ENCODE assay signal across 15 cellular contexts in the genomic region with DNA sequence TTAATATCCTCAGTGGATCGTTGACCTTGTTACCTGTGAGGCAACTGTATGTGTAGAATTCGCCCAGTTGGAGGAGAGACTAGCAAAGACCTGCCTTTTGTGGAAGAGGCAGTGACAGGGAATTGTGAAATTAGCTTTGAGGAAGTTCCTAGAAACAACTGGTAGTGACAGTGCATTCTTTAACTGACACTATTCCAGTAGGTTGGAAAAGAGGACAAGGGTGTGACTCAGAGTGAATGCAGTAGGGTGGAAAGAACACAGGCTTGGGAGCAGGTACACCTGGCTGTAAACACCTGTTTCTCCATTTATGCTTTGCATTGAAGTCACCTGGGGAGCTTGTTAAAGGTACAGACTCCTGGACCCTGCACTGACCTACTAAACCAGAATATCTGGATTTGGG.
A peak's percentile ranks its signal among the peaks of the same experiment; 100 is the strongest.
DNase-seq lines count a peak whose midpoint lies in the region; ATAC-seq, FAIRE-seq and TF ChIP-seq lines count a peak whose summit lies in the region.
"Had no signal": no experiment of that assay in that cellular context is flagged by ENCODE, and none has a peak within 500 bp of the region (broad histone marks: within the 10 kb centered on the region; RNA-seq: fewer than 3 reads in every experiment).

No MANE protein-coding gene starts in this region.

- H3K27ac Mint-ChIP-seq in activated CD8-positive, alpha-beta T cell treated with anti-CD3 and anti-CD28 coated beads for 36 hours = no peak overlapping the region
- H3K27ac Mint-ChIP-seq: natural killer cell treated with Interleukin-12 subunit alpha and Interleukin-12 subunit beta and Interleukin-15 and Interleukin-18, amount 100 ng/mL, for 72 hours; stimulated activated naive CD8-positive, alpha-beta T cell treated with anti-CD3 and anti-CD28 coated beads, Interleukin-15, Interleukin-2, amounts not matched to agents 100 ng/mL and 50 ng/mL, for 24 hours had no signal

- POLR2A ChIA-PET in activated CD8-positive, alpha-beta T cell treated with anti-CD3 and anti-CD28 coated beads for 36 hours (lab: Charles Lee) = no interaction called here

- no peak for TF ChIP-seq CTCF in lower lobe of right lung (IDR thresholded peaks at IDR 0.05)
- no peak for TF ChIP-seq CTCF in activated CD8-positive, alpha-beta T cell treated with anti-CD3 and anti-CD28 coated beads for 36 hours (IDR thresholded peaks at IDR 0.05)
- TF ChIP-seq CTCF in tibial nerve (IDR thresholded peaks at IDR 0.05) = no peak

- DNase-seq in ELF-1 (ENCODE audit: low read depth, low spot score) = peak; percentile 7
- DNase-seq in NCI-H1417 (lab: John Stamatoyannopoulos, UW) = peak in 2 of 3 experiments; percentile 64 to 78
- DNase-seq in SW480 (ENCODE audit: low spot score) = peak; percentile 14
- no peak for DNase-seq in lower lobe of right lung
- DNase-seq in activated CD8-positive, alpha-beta T cell treated with anti-CD3 and anti-CD28 coated beads for 36 hours = no peak
- DNase-seq in tibial nerve (ENCODE audit: low spot score in 2 of 2) = no peak
- no peak for DNase-seq in GM19239 (ENCODE audit: insufficient read length, low spot score)
- DNase-seq: activated CD8-positive, alpha-beta memory T cell treated with anti-CD3 and anti-CD28 coated beads for 24 hours; activated naive CD4-positive, alpha-beta T cell treated with Interleukin-2 at 50 U/mL for 16 hours; GOT3 had no signal

- FAIRE-seq in GM19239 (lab: Jason Lieb, UNC) = no peak
- FAIRE-seq: endometrium, TTC549 had no signal

- peaks cover 17% of the 10 kb centered on the region for H3K27me3 ChIP-seq in lower lobe of right lung (ENCODE audit: low read depth)
- H3K27me3 ChIP-seq in tibial nerve = peaks cover 0 to 43% of the 10 kb centered on the region in 2 donors

- H3K36me3 ChIP-seq in lower lobe of right lung (no peaks in the 10 kb centered on the region), tibial nerve (no peaks in the 10 kb centered on the region)

- CTCF ChIA-PET in activated CD8-positive, alpha-beta T cell treated with anti-CD3 and anti-CD28 coated beads for 36 hours (lab: Charles Lee) = no interaction called here

- no peak for TF ChIP-seq POLR2A in tibial nerve (IDR thresholded peaks at IDR 0.05)

- no peaks in the 10 kb centered on the region for H3K36me3 Mint-ChIP-seq in activated CD8-positive, alpha-beta T cell treated with anti-CD3 and anti-CD28 coated beads for 36 hours (ENCODE audit: low read depth)
- H3K36me3 Mint-ChIP-seq: natural killer cell treated with Interleukin-12 subunit alpha and Interleukin-12 subunit beta and Interleukin-15 and Interleukin-18, amount 100 ng/mL, for 72 hours had no signal

- ATAC-seq in lower lobe of right lung (peak; percentile 31 to 38), HG03342 (IDR thresholded peaks at IDR 0.05; ENCODE audit: unreplicated experiment) (no peak)
- ATAC-seq in activated CD8-positive, alpha-beta T cell treated with anti-CD3 and anti-CD28 coated beads for 36 hours = no peak
- ATAC-seq: natural killer cell treated with Interleukin-12 subunit alpha and Interleukin-12 subunit beta and Interleukin-15 and Interleukin-18, amount 100 ng/mL, for 72 hours had no signal

- H3K4me1 ChIP-seq in lower lobe of right lung (peaks cover 28% of the 10 kb centered on the region), tibial nerve (peaks cover 0 to 27% (median 7%) of the 10 kb centered on the region in 4 donors)

- peaks cover 47% of the 10 kb centered on the region for H3K27me3 Mint-ChIP-seq in activated CD8-positive, alpha-beta T cell treated with anti-CD3 and anti-CD28 coated beads for 36 hours

- H3K4me3 ChIP-seq in lower lobe of right lung (no peak overlapping the region), tibial nerve (no peak overlapping the region)

- intact Hi-C loops in lower lobe of right lung (cut with DNase I) = no loop called here
- intact Hi-C loops in activated CD8-positive, alpha-beta T cell treated with anti-CD3 and anti-CD28 coated beads for 36 hours (cut with micrococcal nuclease) = no loop called here

- H3K27ac ChIP-seq in lower lobe of right lung (no peak overlapping the region), tibial nerve (no peak overlapping the region)

- no peak for TF ChIP-seq EP300 in tibial nerve (IDR thresholded peaks at IDR 0.05)

- 69 to 78% methylated on average over 2 of the region's 2 CpGs for WGBS in tibial nerve, 2 donors

- no peaks in the 10 kb centered on the region for H3K9me3 Mint-ChIP-seq in activated CD8-positive, alpha-beta T cell treated with anti-CD3 and anti-CD28 coated beads for 36 hours
- H3K9me3 Mint-ChIP-seq: natural killer cell treated with Interleukin-12 subunit alpha and Interleukin-12 subunit beta and Interleukin-15 and Interleukin-18, amount 100 ng/mL, for 72 hours; stimulated activated naive CD8-positive, alpha-beta T cell treated with anti-CD3 and anti-CD28 coated beads, Interleukin-15, Interleukin-2, amounts not matched to agents 100 ng/mL and 50 ng/mL, for 24 hours had no signal

- H3K4me1 Mint-ChIP-seq in activated CD8-positive, alpha-beta T cell treated with anti-CD3 and anti-CD28 coated beads for 36 hours (ENCODE audit: low read depth) = peaks cover 3% of the 10 kb centered on the region

- H3K9me3 ChIP-seq in lower lobe of right lung (no peaks in the 10 kb centered on the region), tibial nerve (no peaks in the 10 kb centered on the region)

- no peak overlapping the region for H3K4me3 Mint-ChIP-seq in activated CD8-positive, alpha-beta T cell treated with anti-CD3 and anti-CD28 coated beads for 36 hours

Comparison
In these comparisons a context has a peak if more than half of its experiments do, and no peak if none do; other contexts are left out.
1. DNase-seq: peak in ELF-1 (single experiment), NCI-H1417 (2 of 3) and SW480 (single experiment); none in lower lobe of right lung (single experiment), activated CD8-positive, alpha-beta T cell treated with anti-CD3 and anti-CD28 coated beads for 36 hours (single experiment), tibial nerve (0 of 2) and GM19239 (single experiment).
2. ATAC-seq: peak in lower lobe of right lung (2 of 2); none in HG03342 (single experiment) and activated CD8-positive, alpha-beta T cell treated with anti-CD3 and anti-CD28 coated beads for 36 hours (single experiment).